Comparison of ENCODE assay signal across 8 cellular contexts in genomic region chr1:85707267-85707989, GRCh38. TPM values are rescaled to one million over a fixed set of nuclear protein-coding genes. Genes with fewer than 3 reads are reported as not detected.
A peak's percentile ranks its signal among the peaks of the same experiment; 100 is the strongest.
DNase-seq lines count a peak whose midpoint lies in the region; ATAC-seq and TF ChIP-seq lines count a peak whose summit lies in the region.

No MANE protein-coding gene starts in this region.

- peak; percentile 26 for ATAC-seq in GM19455 (IDR thresholded peaks at IDR 0.05; ENCODE audit: unreplicated experiment)

- DNase-seq in AG10803 (ENCODE audit: low read depth) (no peak), MG63 (no peak), fibroblast of lung (ENCODE audit: low read depth in 2 of 2) (peak in 1 of 2 donors; percentile 7), activated gamma-delta T cell treated with Interleukin-2 at 50 U/mL for 16 hours (no peak), mucosa of gallbladder (ENCODE audit: low spot score) (no peak)
- no peak for DNase-seq in NK-92 treated with Interleukin-12 subunit alpha and Interleukin-12 subunit beta, amount 100 ng/mL, for 24 hours (lab: John Stamatoyannopoulos, UW)

- H4K20me1 ChIP-seq in fibroblast of lung (ENCODE audit: control insufficient read depth, extremely low read depth, insufficient read depth, low read length), result no peaks in the 10 kb centered on the region

- H3K9ac ChIP-seq in fibroblast of lung (ENCODE audit: insufficient read depth, low read length), result peak overlapping the region; percentile 66
- H3K9ac ChIP-seq in skeletal muscle satellite cell (ENCODE audit: low read depth, low read length), result peak overlapping the region; percentile 85

- H2AFZ ChIP-seq in fibroblast of lung (ENCODE audit: low read length), result peak overlapping the region; percentile 97

- H3K4me2 ChIP-seq in fibroblast of lung (ENCODE audit: extremely low read depth, insufficient read depth, low read length), result peak overlapping the region; percentile 91
- peak overlapping the region; percentile 85 for H3K4me2 ChIP-seq in skeletal muscle satellite cell (ENCODE audit: low read length)

- peak overlapping the region; percentile 77 for H3K27ac ChIP-seq in fibroblast of lung (ENCODE audit: insufficient read depth, low read length)

- TF ChIP-seq CTCF in AG10803 (conservative IDR thresholded peaks at IDR 0.05; ENCODE audit: low read length) (no peak), fibroblast of lung (conservative IDR thresholded peaks at IDR 0.05 in 1 of 2, IDR thresholded peaks at IDR 0.05 in 1 of 2; ENCODE audit: low read depth in 1 of 2, low read length in 2 of 2) (no peak)

- no peaks in the 10 kb centered on the region for H3K27me3 ChIP-seq in MG63
- H3K27me3 ChIP-seq in fibroblast of lung (ENCODE audit: control insufficient read depth, insufficient read depth, low read length), result no peaks in the 10 kb centered on the region
- no peaks in the 10 kb centered on the region for H3K27me3 ChIP-seq in skeletal muscle satellite cell (ENCODE audit: control insufficient read depth, insufficient read depth, low read length)

- peak overlapping the region; percentile 97 for H3K4me3 ChIP-seq in AG10803 (ENCODE audit: low read length)
- H3K4me3 ChIP-seq in MG63, result peak overlapping the region; percentile 99
- peak overlapping the region; percentile 81 to 94 (median 88) for H3K4me3 ChIP-seq in fibroblast of lung (replicated peaks in 1 of 4; ENCODE audit: control extremely low read depth in 1 of 4, insufficient read depth in 1 of 4, low read depth in 3 of 4, low read length in 4 of 4)
- peak overlapping the region; percentile 86 for H3K4me3 ChIP-seq in skeletal muscle satellite cell (ENCODE audit: low read length)

- H3K36me3 ChIP-seq in MG63, result peaks cover 46% of the 10 kb centered on the region
- H3K36me3 ChIP-seq in fibroblast of lung (ENCODE audit: control insufficient read depth, insufficient read depth, low read length), result no peaks in the 10 kb centered on the region
- peaks cover 20% of the 10 kb centered on the region for H3K36me3 ChIP-seq in skeletal muscle satellite cell (ENCODE audit: insufficient read depth, low read length)

- peaks cover 29% of the 10 kb centered on the region for H3K79me2 ChIP-seq in fibroblast of lung (ENCODE audit: control insufficient read depth, insufficient read depth, low read length)

- no peaks in the 10 kb centered on the region for H3K4me1 ChIP-seq in fibroblast of lung (ENCODE audit: control insufficient read depth, extremely low read depth, insufficient read depth, low read length)
- peaks cover 8% of the 10 kb centered on the region for H3K4me1 ChIP-seq in skeletal muscle satellite cell (ENCODE audit: control insufficient read depth, insufficient read depth, low read length)

- H3K9me3 ChIP-seq in MG63 (no peaks in the 10 kb centered on the region; the same call in 1 of the 2 replicates), fibroblast of lung (ENCODE audit: control insufficient read depth, insufficient read depth, low read depth, low read length) (no peaks in the 10 kb centered on the region), skeletal muscle satellite cell (replicated peaks; ENCODE audit: low read length) (no peaks in the 10 kb centered on the region)

RNA-seq across cellular contexts. Expression of gene ZNHIT6, which starts 0.8 kb away (rescaled TPM):
- total RNA-seq in MG63 (2014; rRNA removed; shearing (Covaris generic); ENCODE audit: low replicate concordance), result 11.6 and 26.2 TPM in 2 replicates
- 11.6 and 15.5 TPM in 2 replicates for total RNA-seq in fibroblast of lung
- polyA plus RNA-seq in fibroblast of lung, result 14.3 and 15.1 TPM in 2 replicates
- polyA plus RNA-seq in fibroblast of lung (2012), result 23.8 and 25.0 TPM in 2 replicates
- 3.2 and 4.8 TPM in 2 replicates for polyA minus RNA-seq in fibroblast of lung (ENCODE audit: low replicate concordance)
- total RNA-seq in skeletal muscle satellite cell (2012; rRNA removed), result 8.3 and 11.2 TPM in 2 replicates
- 10.1 TPM for total RNA-seq in mucosa of gallbladder
